Comparison of ENCODE assay signal across 27 cellular contexts in the genomic region with DNA sequence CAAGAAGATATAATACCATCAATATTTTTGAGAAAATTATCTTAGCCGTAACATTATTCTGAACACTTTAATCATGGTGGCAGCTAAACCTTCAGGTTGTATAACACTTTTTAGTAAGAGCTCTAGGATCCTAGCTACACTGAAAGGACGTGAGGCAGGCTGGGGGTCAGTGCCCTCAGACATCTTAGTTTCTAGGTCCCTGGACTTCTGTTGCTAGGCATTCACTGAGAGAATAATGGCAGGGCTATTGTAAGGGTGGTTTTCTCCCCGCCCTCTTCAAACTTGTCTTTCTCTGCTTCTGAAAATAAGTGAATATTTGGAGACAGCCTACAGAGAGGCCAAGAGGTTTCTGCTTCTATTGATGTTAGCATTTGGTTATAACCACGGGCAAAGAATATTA. TPM values are rescaled to one million over a fixed set of nuclear protein-coding genes. Genes with fewer than 3 reads are reported as not detected.
"Had no signal": no experiment of that assay in that cellular context is flagged by ENCODE, and none has a peak within 500 bp of the region (broad histone marks: within the 10 kb centered on the region; RNA-seq: fewer than 3 reads in every experiment).

No MANE protein-coding gene starts in this region.

- DNase-seq: activated CD4-positive, alpha-beta T cell treated with anti-CD3 and anti-CD28 coated beads for 48 hours; activated CD4-positive, alpha-beta T cell treated with anti-CD3 and anti-CD28 coated beads, Interleukin-2, amount 50 U/mL, for 48 hours; activated CD4-positive, CD25-positive, alpha-beta regulatory T cell treated with anti-CD3 and anti-CD28 coated beads, Interleukin-2, amount 50 U/mL, for 72 hours; activated CD8-positive, alpha-beta memory T cell treated with anti-CD3 and anti-CD28 coated beads, Interleukin-2, amount 10 ng/mL, durations not matched to agents 7 days and 5 days; activated effector memory CD4-positive, alpha-beta T cell treated with Interleukin-2 at 50 U/mL for 16 hours; activated naive CD4-positive, alpha-beta T cell; activated T-cell treated with anti-CD3 and anti-CD28 coated beads, Interleukin-2, amount 50 U/mL, for 24 hours; Karpas-422; MM.1S; NCI-H1105; NCI-H1436; NCI-H187; NCI-H2081 treated with DMSO at 0.1 percent for 48 hours; NCI-H2171; NCI-H345; NCI-H510A; NCI-H526 treated with DMSO at 0.1 percent for 48 hours; NK-92 treated with Interleukin-12 subunit alpha and Interleukin-12 subunit beta, amount 100 ng/mL, for 24 hours; RPMI8226 had no signal

- H3K9me3 Mint-ChIP-seq: activated naive CD4-positive, alpha-beta T cell treated with anti-CD3 and anti-CD28 coated beads, Interleukin-2, amount 50 U/mL, for 24 hours; activated T-cell treated with anti-CD3 and anti-CD28 coated beads, Interleukin-2, amount 50 U/mL, for 24 hours; activated T-helper 1 cell treated with anti-CD3 and anti-CD28 coated beads, Interleukin-12 subunit alpha, Interleukin-12 subunit beta, Interleukin-2, Interleukin-4 antibody, amounts not matched to agents 30 ng/mL and 10 ng/mL and 1 ng/mL, durations not matched to agents 14 hours and 24 hours and 36 hours; WTC11 had no signal

- H3K27me3 ChIP-seq: ascending aorta, body of pancreas had no signal

- H3K4me3 Mint-ChIP-seq: activated CD8-positive, alpha-beta memory T cell treated with anti-CD3 and anti-CD28 coated beads, Interleukin-2, amount 10 ng/mL, durations not matched to agents 7 days and 5 days; activated naive CD4-positive, alpha-beta T cell treated with anti-CD3 and anti-CD28 coated beads, Interleukin-2, amount 50 U/mL, for 24 hours; activated T-cell treated with anti-CD3 and anti-CD28 coated beads, Interleukin-2, amount 50 U/mL, for 24 hours; activated T-helper 1 cell treated with anti-CD3 and anti-CD28 coated beads, Interleukin-12 subunit alpha, Interleukin-12 subunit beta, Interleukin-2, Interleukin-4 antibody, amounts not matched to agents 30 ng/mL and 10 ng/mL and 1 ng/mL, durations not matched to agents 14 hours and 24 hours and 36 hours; WTC11 had no signal

- H3K4me3 ChIP-seq: ascending aorta, body of pancreas, SK-N-MC had no signal

- H3K9me3 ChIP-seq: ascending aorta, body of pancreas had no signal

- H3K27ac ChIP-seq: ascending aorta, body of pancreas, SK-N-MC had no signal

- ATAC-seq: activated CD8-positive, alpha-beta memory T cell treated with anti-CD3 and anti-CD28 coated beads, Interleukin-2, amount 10 ng/mL, durations not matched to agents 7 days and 5 days; body of pancreas; Panc1; Right ventricle myocardium inferior; WTC11 had no signal

- H3K27me3 Mint-ChIP-seq: activated naive CD4-positive, alpha-beta T cell treated with anti-CD3 and anti-CD28 coated beads, Interleukin-2, amount 50 U/mL, for 24 hours had no signal

- H3K4me1 ChIP-seq: ascending aorta, body of pancreas had no signal

- H3K36me3 ChIP-seq: ascending aorta had no signal

- H3K27ac Mint-ChIP-seq: activated CD8-positive, alpha-beta memory T cell treated with anti-CD3 and anti-CD28 coated beads, Interleukin-2, amount 10 ng/mL, durations not matched to agents 7 days and 5 days; activated naive CD4-positive, alpha-beta T cell treated with anti-CD3 and anti-CD28 coated beads, Interleukin-2, amount 50 U/mL, for 24 hours; activated T-cell treated with anti-CD3 and anti-CD28 coated beads, Interleukin-2, amount 50 U/mL, for 24 hours; activated T-helper 1 cell treated with anti-CD3 and anti-CD28 coated beads, Interleukin-12 subunit alpha, Interleukin-12 subunit beta, Interleukin-2, Interleukin-4 antibody, amounts not matched to agents 30 ng/mL and 10 ng/mL and 1 ng/mL, durations not matched to agents 14 hours and 24 hours and 36 hours; WTC11 had no signal

- H3K36me3 Mint-ChIP-seq: activated CD8-positive, alpha-beta memory T cell treated with anti-CD3 and anti-CD28 coated beads, Interleukin-2, amount 10 ng/mL, durations not matched to agents 7 days and 5 days; activated naive CD4-positive, alpha-beta T cell treated with anti-CD3 and anti-CD28 coated beads, Interleukin-2, amount 50 U/mL, for 24 hours; WTC11 had no signal

- H3K4me1 Mint-ChIP-seq: activated CD8-positive, alpha-beta memory T cell treated with anti-CD3 and anti-CD28 coated beads, Interleukin-2, amount 10 ng/mL, durations not matched to agents 7 days and 5 days; WTC11 had no signal

RNA-seq across cellular contexts. Expression of a gene that starts 15.5 kb away (rescaled TPM):
- total RNA-seq: activated T-helper 1 cell treated with anti-CD3 and anti-CD28 coated beads, Interleukin-12 subunit alpha, Interleukin-12 subunit beta, Interleukin-2, Interleukin-4 antibody, amounts not matched to agents 30 ng/mL and 10 ng/mL and 1 ng/mL, durations not matched to agents 14 hours and 24 hours and 36 hours; WTC11 had no signal

RNA-seq across cellular contexts. Expression of a gene that starts 42.2 kb away (rescaled TPM):
- total RNA-seq: ascending aorta had no signal
